ENCODE assay signal across 10 cellular contexts in the genomic region with DNA sequence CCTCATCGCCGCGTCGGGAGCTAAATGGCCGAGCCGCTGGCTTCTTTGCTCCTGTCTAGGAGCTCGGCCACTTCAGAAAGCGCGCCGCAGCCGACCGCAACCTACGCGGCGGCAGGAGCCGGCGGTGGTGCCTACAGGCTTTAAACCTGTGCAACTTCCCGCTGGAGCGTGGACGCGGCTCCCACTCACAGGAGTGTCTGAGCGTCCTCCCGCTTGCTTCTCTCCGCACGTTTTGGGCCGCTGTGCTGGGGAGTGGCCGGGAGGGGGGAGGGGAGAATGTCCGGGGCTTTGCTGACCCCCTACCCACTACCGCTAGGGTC. TPM values are rescaled to one million over a fixed set of nuclear protein-coding genes. Genes with fewer than 3 reads are reported as not detected.
A peak's percentile ranks its signal among the peaks of the same experiment; 100 is the strongest.
DNase-seq lines count a peak whose midpoint lies in the region; ATAC-seq and TF ChIP-seq lines count a peak whose summit lies in the region.
"Had no signal": no experiment of that assay in that cellular context is flagged by ENCODE, and none has a peak within 500 bp of the region (broad histone marks: within the 10 kb centered on the region; RNA-seq: fewer than 3 reads in every experiment).

No MANE protein-coding gene starts in this region.

- intact Hi-C loops in left cardiac atrium (cut with DNase I) (no loop called here), sigmoid colon (cut with DNase I) (loop anchor here (1.0 to 5.0 kb wide), 4 partner anchors 41 to 216 kb away; no protein-coding TSS in a partner anchor)

- H3K4me3 ChIP-seq in WERI-Rb-1 (ENCODE audit: low read depth, low read length) (peak overlapping the region; percentile 65), sigmoid colon (peak overlapping the region; percentile 49 to 63 (median 60))
- H3K4me3 ChIP-seq: SK-N-MC had no signal

- TF ChIP-seq EP300 in sigmoid colon (IDR thresholded peaks at IDR 0.05), result no peak

- DNase-seq in Daoy (ENCODE audit: low read depth), result peak; percentile 33
- no peak for DNase-seq in WERI-Rb-1
- DNase-seq in left cardiac atrium, result peak; percentile 33
- peak; percentile 69 for DNase-seq in sigmoid colon
- DNase-seq in NCI-H2081 (lab: John Stamatoyannopoulos, UW), result no peak
- DNase-seq in cortex of kidney (lab: John Stamatoyannopoulos, UW), result no peak
- no peak for DNase-seq in H4 (ENCODE audit: low spot score)
- DNase-seq in NCI-H1417 treated with DMSO at 0.1 percent for 48 hours (lab: John Stamatoyannopoulos, UW), result no peak

- no peaks in the 10 kb centered on the region for H3K4me1 ChIP-seq in sigmoid colon

- TF ChIP-seq POLR2A in sigmoid colon (IDR thresholded peaks at IDR 0.05), result no peak

- H3K27ac ChIP-seq in WERI-Rb-1 (peak overlapping the region; percentile 91), sigmoid colon (peak overlapping the region; percentile 59 to 82 (median 79))
- H3K27ac ChIP-seq: SK-N-MC had no signal

- H3K36me3 ChIP-seq in WERI-Rb-1, result peaks cover 10% of the 10 kb centered on the region
- H3K36me3 ChIP-seq in sigmoid colon, result no peaks in the 10 kb centered on the region

- H3K27me3 ChIP-seq in WERI-Rb-1 (ENCODE audit: insufficient read depth, low read depth, severe bottlenecking) (peaks cover 2% of the 10 kb centered on the region), sigmoid colon (peaks cover 0 to 3% (median 0%) of the 10 kb centered on the region in 3 donors)

- TF ChIP-seq CTCF in WERI-Rb-1 (IDR thresholded peaks at IDR 0.05; ENCODE audit: low read depth, low read length), result no peak
- TF ChIP-seq CTCF in sigmoid colon (IDR thresholded peaks at IDR 0.05), result no peak

- WGBS in sigmoid colon, 2 donors, result 3% methylated on average over 29 of the region's 29 CpGs

- peak; percentile 27 to 63 for ATAC-seq in left cardiac atrium

- H3K9me3 ChIP-seq in WERI-Rb-1 (ENCODE audit: severe bottlenecking) (no peaks in the 10 kb centered on the region), sigmoid colon (no peaks in the 10 kb centered on the region)

RNA-seq across cellular contexts. Expression of gene NHSL2, which starts 1.0 kb away (rescaled TPM):
- total RNA-seq in Daoy (2014; rRNA removed; shearing (Covaris generic)), result 1.4 and 2.3 TPM in 2 replicates
- total RNA-seq in left cardiac atrium (1 to 10 TPM; 6.1 to 8.8 TPM), sigmoid colon (10 to 100 TPM in 3 of 4 donors, 1 to 10 TPM in 1; 8.1 to 21.3 (median 10.7) TPM)
- polyA plus RNA-seq in sigmoid colon, result 1 to 10 TPM in 1 of 3 donors, under 1 TPM in 2; under 0.01 to 2.1 (median under 0.01) TPM
- under 0.01 and 0.06 TPM in 2 replicates for total RNA-seq in H4 (2014; rRNA removed; shearing (Covaris generic))
- total RNA-seq: bronchial epithelial cell had no signal

Comparison
In these comparisons a context has a peak if more than half of its experiments do, and no peak if none do; other contexts are left out.
1. DNase-seq: peak in Daoy (single experiment), left cardiac atrium (single experiment) and sigmoid colon (single experiment); none in WERI-Rb-1 (single experiment), NCI-H2081 (0 of 2), cortex of kidney (single experiment), H4 (single experiment) and NCI-H1417 treated with DMSO at 0.1 percent for 48 hours (single experiment).